In the genomic region with DNA sequence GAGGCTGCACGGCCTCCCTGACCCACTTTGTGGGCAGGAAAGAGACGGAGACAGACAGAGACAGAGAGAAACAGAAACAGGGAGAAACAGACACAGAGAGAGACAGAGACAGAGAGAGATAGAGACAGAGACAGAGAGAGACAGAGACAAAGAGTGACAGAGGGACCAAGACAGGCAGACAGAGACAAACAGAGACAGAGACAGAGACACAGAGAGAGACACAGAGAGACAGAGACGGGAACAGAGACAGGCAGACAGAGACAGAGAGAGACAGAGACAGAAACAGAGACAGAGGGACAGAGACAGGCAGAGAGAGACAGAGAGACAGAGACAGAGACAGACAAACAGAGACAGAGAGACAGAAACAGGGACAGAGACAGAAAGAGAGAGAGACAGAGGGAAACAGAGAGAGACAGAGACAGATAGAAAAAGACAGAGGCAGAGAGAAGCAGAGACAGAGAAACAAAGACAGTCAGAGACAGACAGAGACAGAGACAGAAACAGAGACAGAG, we compare ENCODE assay signal across 16 cellular contexts. TPM values are rescaled to one million over a fixed set of nuclear protein-coding genes. Genes with fewer than 3 reads are reported as not detected.
A peak's percentile ranks its signal among the peaks of the same experiment; 100 is the strongest.
DNase-seq lines count a peak whose midpoint lies in the region; ATAC-seq and TF ChIP-seq lines count a peak whose summit lies in the region.
"Had no signal": no experiment of that assay in that cellular context is flagged by ENCODE, and none has a peak within 500 bp of the region (broad histone marks: within the 10 kb centered on the region; RNA-seq: fewer than 3 reads in every experiment).

No MANE protein-coding gene starts in this region.

- H3K4me1 Mint-ChIP-seq in mesothelial cell of epicardium = peaks cover 8% of the 10 kb centered on the region

- ATAC-seq in thoracic aorta (ENCODE audit: insufficient number of reproducible peaks, low FRiP score, low read depth) = no peak
- ATAC-seq in SK-N-SH treated with all-trans-retinoic acid at 6 μM for 48 hours = no peak
- ATAC-seq in HG03135 (IDR thresholded peaks at IDR 0.05; ENCODE audit: unreplicated experiment) = no peak
- ATAC-seq: left lung had no signal

- H3K4me1 ChIP-seq in thoracic aorta (ENCODE audit: control insufficient read depth in 1 of 2, low read depth in 2 of 2) = peaks cover 8 to 39% of the 10 kb centered on the region in 2 donors

- in situ Hi-C loops in astrocyte of the spinal cord (cut with HindIII; ENCODE audit: low sequenced_read_pairs) = no loop called here

- peak overlapping the region; percentile 98 for H3K4me3 ChIP-seq in HFF-Myc (replicated peaks; ENCODE audit: low read depth, low read length)
- H3K4me3 ChIP-seq in astrocyte of the spinal cord (ENCODE audit: low read depth, low read length) = peak overlapping the region; percentile 7
- H3K4me3 ChIP-seq in thoracic aorta = peak overlapping the region; percentile 99

- no peak for TF ChIP-seq CTCF in HFF-Myc (IDR thresholded peaks at IDR 0.05; ENCODE audit: low read depth, low read length, missing control alignments)
- TF ChIP-seq CTCF in astrocyte of the spinal cord (IDR thresholded peaks at IDR 0.05; ENCODE audit: low read depth, low read length) = no peak
- TF ChIP-seq CTCF in mesothelial cell of epicardium (IDR thresholded peaks at IDR 0.05; ENCODE audit: unreplicated experiment) = no peak
- no peak for TF ChIP-seq CTCF in thoracic aorta (IDR thresholded peaks at IDR 0.05)

- peak overlapping the region; percentile 44 for H3K4me3 Mint-ChIP-seq in mesothelial cell of epicardium
- H3K4me3 Mint-ChIP-seq: stimulated activated naive CD8-positive, alpha-beta T cell treated with anti-CD3 and anti-CD28 coated beads, Interleukin-15, Interleukin-2, amounts not matched to agents 100 ng/mL and 50 ng/mL, for 24 hours had no signal

- peak overlapping the region; percentile 26 for H3K27ac Mint-ChIP-seq in mesothelial cell of epicardium
- H3K27ac Mint-ChIP-seq: progenitor cell of endocrine pancreas; stimulated activated naive CD8-positive, alpha-beta T cell treated with anti-CD3 and anti-CD28 coated beads, Interleukin-15, Interleukin-2, amounts not matched to agents 100 ng/mL and 50 ng/mL, for 24 hours had no signal

- no peaks in the 10 kb centered on the region for H3K9me3 Mint-ChIP-seq in mesothelial cell of epicardium
- H3K9me3 Mint-ChIP-seq: stimulated activated naive CD8-positive, alpha-beta T cell treated with anti-CD3 and anti-CD28 coated beads, Interleukin-15, Interleukin-2, amounts not matched to agents 100 ng/mL and 50 ng/mL, for 24 hours had no signal

- H3K27ac ChIP-seq in thoracic aorta = peak overlapping the region; percentile 78 to 79
- H3K27ac ChIP-seq: left lung, VCaP had no signal

- H3K27me3 Mint-ChIP-seq in mesothelial cell of epicardium (ENCODE audit: low read depth) = peaks cover 15% of the 10 kb centered on the region

- no peaks in the 10 kb centered on the region for H3K9me3 ChIP-seq in thoracic aorta
- H3K9me3 ChIP-seq: left lung, SK-N-SH had no signal

- H3K36me3 ChIP-seq in thoracic aorta = peaks cover 46% of the 10 kb centered on the region

- no peaks in the 10 kb centered on the region for H3K27me3 ChIP-seq in thoracic aorta (replicated peaks; ENCODE audit: insufficient read depth)

- H3K36me3 Mint-ChIP-seq in mesothelial cell of epicardium = peaks cover 11% of the 10 kb centered on the region

- DNase-seq in HFF-Myc (ENCODE audit: extremely low read depth, low read depth) = no peak
- no peak for DNase-seq in astrocyte of the spinal cord (ENCODE audit: low read depth, low spot score)
- no peak for DNase-seq in mesothelial cell of epicardium (ENCODE audit: low spot score in 2 of 2, unreplicated experiment in 2 of 2)
- no peak for DNase-seq in thoracic aorta (ENCODE audit: low spot score)
- no peak for DNase-seq in C1 segment of cervical spinal cord (lab: John Stamatoyannopoulos, UW)
- DNase-seq: amniotic stem cell; effector memory CD4-positive, alpha-beta T cell; hippocampal formation; SK-N-SH; stimulated activated CD4-positive, alpha-beta T cell treated with anti-CD3 and anti-CD28 coated beads, Interleukin-4, amount 100 ng/mL, for 4 hours had no signal

TF ChIP-seq in SK-N-SH treated with all-trans-retinoic acid at 6 μM for 48 hours, 23 proteins besides CTCF, POLR2A, EP300 and RAD21:
- no peak for TF ChIP-seq OSR1 (CRISPR knock-in tag; IDR thresholded peaks at IDR 0.05)
- TF ChIP-seq ZNF70 (CRISPR knock-in tag; IDR thresholded peaks at IDR 0.05) = no peak
- TF ChIP-seq TSHZ2 (CRISPR knock-in tag; IDR thresholded peaks at IDR 0.05) = no peak
- no peak for TF ChIP-seq PPARA (CRISPR knock-in tag; IDR thresholded peaks at IDR 0.05; ENCODE audit: borderline replicate concordance)
- no peak for TF ChIP-seq ZNF8 (CRISPR knock-in tag; IDR thresholded peaks at IDR 0.05)
- no peak for TF ChIP-seq ZFP30 (CRISPR knock-in tag; IDR thresholded peaks at IDR 0.05)
- no peak for TF ChIP-seq TCF4 (CRISPR knock-in tag; IDR thresholded peaks at IDR 0.05; ENCODE audit: borderline replicate concordance)
- TF ChIP-seq ARNTL (CRISPR knock-in tag; IDR thresholded peaks at IDR 0.05; ENCODE audit: borderline replicate concordance, low read depth) = no peak
- TF ChIP-seq CREB5 (CRISPR knock-in tag; IDR thresholded peaks at IDR 0.05; ENCODE audit: low read depth) = no peak
- TF ChIP-seq CSDC2 (CRISPR knock-in tag; IDR thresholded peaks at IDR 0.05) = no peak
- TF ChIP-seq ESRRG (CRISPR knock-in tag; IDR thresholded peaks at IDR 0.05) = no peak
- no peak for TF ChIP-seq BACH2 (CRISPR knock-in tag; IDR thresholded peaks at IDR 0.05; ENCODE audit: borderline replicate concordance)
- no peak for TF ChIP-seq GLIS3 (CRISPR knock-in tag; IDR thresholded peaks at IDR 0.05)
- TF ChIP-seq, protein P1, sequence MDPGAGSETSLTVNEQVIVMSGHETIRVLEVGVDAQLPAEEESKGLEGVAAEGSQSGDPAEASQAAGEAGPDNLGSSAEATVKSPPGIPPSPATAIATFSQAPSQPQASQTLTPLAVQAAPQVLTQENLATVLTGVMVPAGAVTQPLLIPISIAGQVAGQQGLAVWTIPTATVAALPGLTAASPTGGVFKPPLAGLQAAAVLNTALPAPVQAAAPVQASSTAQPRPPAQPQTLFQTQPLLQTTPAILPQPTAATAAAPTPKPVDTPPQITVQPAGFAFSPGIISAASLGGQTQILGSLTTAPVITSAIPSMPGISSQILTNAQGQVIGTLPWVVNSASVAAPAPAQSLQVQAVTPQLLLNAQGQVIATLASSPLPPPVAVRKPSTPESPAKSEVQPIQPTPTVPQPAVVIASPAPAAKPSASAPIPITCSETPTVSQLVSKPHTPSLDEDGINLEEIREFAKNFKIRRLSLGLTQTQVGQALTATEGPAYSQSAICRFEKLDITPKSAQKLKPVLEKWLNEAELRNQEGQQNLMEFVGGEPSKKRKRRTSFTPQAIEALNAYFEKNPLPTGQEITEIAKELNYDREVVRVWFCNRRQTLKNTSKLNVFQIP (CRISPR knock-in tag; IDR thresholded peaks at IDR 0.05; ENCODE audit: borderline replicate concordance, low read depth) = no peak

RNA-seq across cellular contexts. Expression of gene COL6A1, which starts 3.1 kb away (rescaled TPM):
- 539 to 636 TPM (median 611 TPM) in 3 replicates for total RNA-seq in mesothelial cell of epicardium
- total RNA-seq in thoracic aorta = 1,000 to 10,000 TPM in 1 of 2 donors, 100 to 1,000 TPM in 1; 814 to 1,189 TPM

Comparison
In these comparisons a context has a peak if more than half of its experiments do, and no peak if none do; other contexts are left out.
1. H3K4me3 ChIP-seq: peak in every context shown above with its lines; median percentile 99 in thoracic aorta; 98 in HFF-Myc; 7 in astrocyte of the spinal cord.